In the genomic region with DNA sequence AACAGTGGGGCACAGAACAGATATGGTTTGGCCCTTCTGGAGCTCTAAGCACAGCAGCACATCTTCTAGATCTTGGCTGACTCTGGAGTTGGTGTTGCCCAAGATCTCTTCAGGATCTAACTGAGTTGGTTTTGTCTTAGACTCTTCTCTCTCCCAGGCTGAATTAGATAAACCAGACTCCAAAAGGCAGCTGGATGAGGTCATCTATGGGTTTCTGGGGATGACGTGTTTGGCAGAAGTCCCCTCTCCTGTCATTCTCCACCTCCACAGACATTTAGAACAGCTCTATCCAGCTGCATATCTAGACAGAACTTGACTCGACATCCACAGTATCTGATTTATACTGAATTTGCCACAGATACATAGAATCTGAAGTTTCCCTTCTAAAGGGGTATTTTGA, we compare ENCODE assay signal across 28 cellular contexts.
A peak's percentile ranks its signal among the peaks of the same experiment; 100 is the strongest.
DNase-seq lines count a peak whose midpoint lies in the region; ATAC-seq, FAIRE-seq and TF ChIP-seq lines count a peak whose summit lies in the region.
"Had no signal": no experiment of that assay in that cellular context is flagged by ENCODE, and none has a peak within 500 bp of the region (broad histone marks: within the 10 kb centered on the region; RNA-seq: fewer than 3 reads in every experiment).

No MANE protein-coding gene starts in this region.

- no peak overlapping the region for H3K9ac ChIP-seq in keratinocyte (ENCODE audit: control insufficient read depth, extremely low read depth, insufficient read depth, low read length)

- no peak overlapping the region for H3K4me2 ChIP-seq in keratinocyte (ENCODE audit: control insufficient read depth, extremely low read depth, insufficient read depth, low read depth, low read length)

- TF ChIP-seq CTCF in choroid plexus epithelial cell (conservative IDR thresholded peaks at IDR 0.05; ENCODE audit: low read depth, low read length) = no peak
- TF ChIP-seq CTCF in keratinocyte (optimal IDR thresholded peaks at IDR 0.05 in 1 of 3, IDR thresholded peaks at IDR 0.05 in 1 of 3, conservative IDR thresholded peaks at IDR 0.05 in 1 of 3; ENCODE audit: extremely low read depth in 1 of 3, insufficient read depth in 2 of 3, low read length in 3 of 3) = no peak
- no peak for TF ChIP-seq CTCF in GM20000 (IDR thresholded peaks at IDR 0.05; ENCODE audit: extremely low read depth, missing control alignments)

- DNase-seq in EH (ENCODE audit: low read depth) = peak; percentile 65
- peak; percentile 40 for DNase-seq in OCI-M1 (lab: John Stamatoyannopoulos, UW)
- peak; percentile 12 for DNase-seq in choroid plexus epithelial cell (ENCODE audit: low read depth)
- no peak for DNase-seq in keratinocyte (ENCODE audit: low read depth, low spot score)
- no peak for DNase-seq in DMS114 treated with DMSO at 0.1 percent for 48 hours (lab: John Stamatoyannopoulos, UW; ENCODE audit: unreplicated experiment)
- no peak for DNase-seq in GM20000 (ENCODE audit: low spot score)
- no peak for DNase-seq in cerebellum (ENCODE audit: low spot score)
- DNase-seq: activated CD4-positive, alpha-beta T cell treated with anti-CD3 and anti-CD28 coated beads, Interleukin-2, amount 50 U/mL, for 1 hour; activated naive CD4-positive, alpha-beta T cell treated with anti-CD3 and anti-CD28 coated beads, Interleukin-2, amount 50 U/mL, for 16 hours; CD4-positive, alpha-beta memory T cell; H9; hippocampal formation; immature natural killer cell; left ventricle myocardium inferior; naive thymus-derived CD8-positive, alpha-beta T cell; NCI-H1105 treated with DMSO at 0.1 percent for 48 hours; NCI-H2029; NCI-H345; NCI-H82; retina; stimulated activated CD4-positive, alpha-beta T cell treated with anti-CD3 and anti-CD28 coated beads, Interleukin-12 subunit alpha, Interleukin-12 subunit beta, amount 100 ng/mL, for 4 hours; stimulated activated CD4-positive, alpha-beta T cell treated with anti-CD3 and anti-CD28 coated beads, Interleukin-4, amount 100 ng/mL, for 24 hours; stimulated activated naive CD8-positive, alpha-beta T cell treated with anti-CD3 and anti-CD28 coated beads, Interleukin-15, amount 100 ng/mL, for 72 hours; T-helper 9 cell had no signal

- no peaks in the 10 kb centered on the region for H3K79me2 ChIP-seq in keratinocyte (ENCODE audit: control insufficient read depth, insufficient read depth, low read length)

- no peaks in the 10 kb centered on the region for H3K9me1 ChIP-seq in keratinocyte (ENCODE audit: control insufficient read depth, extremely low read depth, insufficient read depth, low read length)

- H2AFZ ChIP-seq in keratinocyte (ENCODE audit: control insufficient read depth, low read length) = no peak overlapping the region

- ATAC-seq in HG02571 (IDR thresholded peaks at IDR 0.05; ENCODE audit: unreplicated experiment) = no peak
- ATAC-seq: naive thymus-derived CD8-positive, alpha-beta T cell; stimulated activated naive CD8-positive, alpha-beta T cell treated with anti-CD3 and anti-CD28 coated beads, Interleukin-15, amount 100 ng/mL, for 72 hours had no signal

- no peaks in the 10 kb centered on the region for H3K9me3 ChIP-seq in keratinocyte (ENCODE audit: control insufficient read depth, low read depth, low read length)
- H3K9me3 ChIP-seq: left ventricle myocardium inferior, tibial nerve had no signal

- H3K27ac ChIP-seq in keratinocyte (ENCODE audit: control insufficient read depth, insufficient read depth, low read length) = no peak overlapping the region
- H3K27ac ChIP-seq: left ventricle myocardium inferior, tibial nerve had no signal

- H3K27me3 ChIP-seq in keratinocyte (ENCODE audit: control insufficient read depth, extremely low read depth, insufficient read depth, low read length) = no peaks in the 10 kb centered on the region
- H3K27me3 ChIP-seq: tibial nerve had no signal

- H4K20me1 ChIP-seq in keratinocyte (ENCODE audit: control insufficient read depth, extremely low read depth, insufficient read depth, low read length) = no peaks in the 10 kb centered on the region

- no peak overlapping the region for H3K4me3 ChIP-seq in choroid plexus epithelial cell (ENCODE audit: low read depth, low read length)
- H3K4me3 ChIP-seq in keratinocyte (ENCODE audit: control insufficient read depth in 2 of 3, extremely low read depth in 1 of 3, insufficient read depth in 2 of 3, low read depth in 1 of 3, low read length in 3 of 3) = no peak overlapping the region
- H3K4me3 ChIP-seq: left ventricle myocardium inferior, tibial nerve had no signal

- peak; percentile 71 for FAIRE-seq in keratinocyte (lab: Jason Lieb, UNC)
- FAIRE-seq: endothelial cell of umbilical vein, frontal cortex had no signal

- dilution Hi-C loops in keratinocyte (cut with MboI; ENCODE audit: extremely low pct_ligation_motif_present, low sequenced_read_pairs) = no loop called here

- no peaks in the 10 kb centered on the region for H3K4me1 ChIP-seq in keratinocyte (ENCODE audit: control insufficient read depth, extremely low read depth, insufficient read depth, low read length)
- H3K4me1 ChIP-seq: left ventricle myocardium inferior had no signal

- no peaks in the 10 kb centered on the region for H3K36me3 ChIP-seq in keratinocyte (ENCODE audit: control insufficient read depth in 2 of 2, extremely low read depth in 1 of 2, insufficient read depth in 2 of 2, low read length in 2 of 2)
- H3K36me3 ChIP-seq: left ventricle myocardium inferior, tibial nerve had no signal

Comparison
In these comparisons a context has a peak if more than half of its experiments do, and no peak if none do; other contexts are left out.
1. DNase-seq: peak in EH (single experiment), OCI-M1 (single experiment) and choroid plexus epithelial cell (single experiment); none in keratinocyte (single experiment), DMS114 treated with DMSO at 0.1 percent for 48 hours (single experiment), GM20000 (single experiment) and cerebellum (single experiment).